In the genomic region with DNA sequence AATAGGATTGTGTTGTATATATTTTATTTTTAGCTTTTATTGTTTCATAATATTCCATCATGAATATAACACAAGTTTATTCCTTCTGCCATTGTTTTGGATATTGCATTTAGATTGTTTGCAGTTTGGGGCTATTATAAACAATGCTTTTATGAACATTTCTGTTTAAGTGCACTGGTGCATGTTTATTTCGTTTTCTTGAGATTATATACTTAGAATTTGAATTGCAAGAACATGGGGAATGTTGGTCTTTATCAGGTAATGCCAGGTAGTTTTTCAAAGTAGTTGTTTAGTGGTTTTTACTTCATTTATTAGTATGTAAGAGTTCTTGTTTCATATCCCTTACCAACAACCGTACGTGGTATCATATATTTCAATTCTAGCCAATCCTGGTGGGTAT, we compare ENCODE assay signal across 17 cellular contexts. TPM values are rescaled to one million over a fixed set of nuclear protein-coding genes. Genes with fewer than 3 reads are reported as not detected.
DNase-seq lines count a peak whose midpoint lies in the region; ATAC-seq, FAIRE-seq and TF ChIP-seq lines count a peak whose summit lies in the region.
"Had no signal": no experiment of that assay in that cellular context is flagged by ENCODE, and none has a peak within 500 bp of the region (broad histone marks: within the 10 kb centered on the region; RNA-seq: fewer than 3 reads in every experiment).

No MANE protein-coding gene starts in this region.

- peak overlapping the region; percentile 59 for H3K27ac Mint-ChIP-seq in CD4-positive, alpha-beta T cell
- H3K27ac Mint-ChIP-seq in HFFc6: peak overlapping the region; percentile 24; the same call in 1 of the 2 replicates
- peak overlapping the region; percentile 60 to 66 (median 60) for H3K27ac Mint-ChIP-seq in nephron
- H3K27ac Mint-ChIP-seq in Caco-2 (ENCODE audit: unreplicated experiment): no peak overlapping the region

- 54% methylated on average over 3 of the region's 3 CpGs for WGBS in K562 (ENCODE audit: insufficient coverage, low coverage, missing lambda C conversion rate)
- WGBS in tibial nerve, 2 donors: 33 to 40% methylated on average over 3 of the region's 3 CpGs

- H3K9ac ChIP-seq in K562 (ENCODE audit: insufficient read depth in 1 of 2, low read depth in 2 of 2, low read length in 2 of 2): no peak overlapping the region

- ATAC-seq in CD4-positive, alpha-beta T cell (ENCODE audit: poor library complexity): no peak
- ATAC-seq in K562 (no peak), GM21723 (IDR thresholded peaks at IDR 0.05; ENCODE audit: unreplicated experiment) (no peak)
- ATAC-seq: left lobe of liver had no signal

- no peak for FAIRE-seq in K562 (lab: Jason Lieb, UNC)
- FAIRE-seq: GM18507 had no signal

- H3K4me3 ChIP-seq in K562 (no peak overlapping the region), Caco-2 (ENCODE audit: low read depth, low read length) (no peak overlapping the region), tibial nerve (no peak overlapping the region)
- H3K4me3 ChIP-seq: testis had no signal

- H4K20me1 ChIP-seq in K562 (replicated peaks; ENCODE audit: control insufficient read depth, insufficient read depth, low read length): peaks cover 39% of the 10 kb centered on the region

- no peaks in the 10 kb centered on the region for H3K27me3 Mint-ChIP-seq in CD4-positive, alpha-beta T cell
- no peaks in the 10 kb centered on the region for H3K27me3 Mint-ChIP-seq in HFFc6 (ENCODE audit: insufficient read depth)
- no peaks in the 10 kb centered on the region for H3K27me3 Mint-ChIP-seq in nephron (ENCODE audit: low read depth)
- no peaks in the 10 kb centered on the region for H3K27me3 Mint-ChIP-seq in Caco-2 (ENCODE audit: insufficient read depth, unreplicated experiment)

- BruUV-seq in K562 (replicated peaks; lab: Mats Ljungman, UMichigan): no TSS peak
- BruUV-seq in Caco-2 (replicated peaks; lab: Mats Ljungman, UMichigan): no TSS peak

- TF ChIP-seq EP300 in K562 (IDR thresholded peaks at IDR 0.05; ENCODE audit: low read length) (no peak), tibial nerve (IDR thresholded peaks at IDR 0.05) (no peak)

- no peaks in the 10 kb centered on the region for H3K9me3 ChIP-seq in CD4-positive, alpha-beta T cell (ENCODE audit: control insufficient read depth, low read length)
- no peaks in the 10 kb centered on the region for H3K9me3 ChIP-seq in K562 (replicated peaks; ENCODE audit: control insufficient read depth, insufficient read depth, low read depth, low read length)
- H3K9me3 ChIP-seq in Caco-2: no peaks in the 10 kb centered on the region
- H3K9me3 ChIP-seq in tibial nerve: no peaks in the 10 kb centered on the region
- H3K9me3 ChIP-seq: testis had no signal

- no peaks in the 10 kb centered on the region for H3K27me3 ChIP-seq in CD4-positive, alpha-beta T cell (ENCODE audit: control insufficient read depth, insufficient read depth, low read length)
- H3K27me3 ChIP-seq in K562 (ENCODE audit: control insufficient read depth in 2 of 2, insufficient read depth in 2 of 2, low read length in 2 of 2) (no peaks in the 10 kb centered on the region), Caco-2 (replicated peaks; ENCODE audit: control insufficient read depth, insufficient read depth, low read length) (no peaks in the 10 kb centered on the region), tibial nerve (no peaks in the 10 kb centered on the region)
- H3K27me3 ChIP-seq: testis had no signal

- peaks cover 84% of the 10 kb centered on the region for H3K4me1 Mint-ChIP-seq in CD4-positive, alpha-beta T cell (ENCODE audit: low read depth)
- peaks cover 70% of the 10 kb centered on the region for H3K4me1 Mint-ChIP-seq in HFFc6 (ENCODE audit: low read depth)
- peaks cover 58% of the 10 kb centered on the region for H3K4me1 Mint-ChIP-seq in nephron
- peaks cover 47% of the 10 kb centered on the region for H3K4me1 Mint-ChIP-seq in Caco-2 (ENCODE audit: low read depth, unreplicated experiment)

- peaks cover 21 to 31% of the 10 kb centered on the region in 2 experiments for H3K4me1 ChIP-seq in K562 (replicated peaks in 1 of 2; ENCODE audit: control insufficient read depth in 2 of 2, insufficient read depth in 2 of 2, low read length in 2 of 2)
- H3K4me1 ChIP-seq in Caco-2: peaks cover 28% of the 10 kb centered on the region
- peaks cover 9 to 83% (median 66%) of the 10 kb centered on the region in 4 donors for H3K4me1 ChIP-seq in tibial nerve

- TF ChIP-seq POLR2A in K562 (conservative IDR thresholded peaks at IDR 0.05) (no peak), tibial nerve (IDR thresholded peaks at IDR 0.05) (no peak)

- TF ChIP-seq RAD21 in K562 (CRISPR knock-in tag; conservative IDR thresholded peaks at IDR 0.05 in 1 of 2, IDR thresholded peaks at IDR 0.05 in 1 of 2): no peak

- TF ChIP-seq CTCF in CD4-positive, alpha-beta T cell (IDR thresholded peaks at IDR 0.05): no peak
- TF ChIP-seq CTCF in HFFc6 (IDR thresholded peaks at IDR 0.05) (no peak), K562 (IDR thresholded peaks at IDR 0.05 in 2 of 3, conservative IDR thresholded peaks at IDR 0.05 in 1 of 3; ENCODE audit: insufficient read depth in 2 of 3, low read depth in 1 of 3, low read length in 3 of 3) (no peak), nephron (IDR thresholded peaks at IDR 0.05; ENCODE audit: unreplicated experiment in 3 of 3) (no peak), Caco-2 (IDR thresholded peaks at IDR 0.05; ENCODE audit: insufficient read depth in 1 of 2, low read depth in 1 of 2, low read length in 1 of 2, severe bottlenecking in 1 of 2, unreplicated experiment in 1 of 2) (no peak), tibial nerve (IDR thresholded peaks at IDR 0.05) (no peak)

- no peak overlapping the region for H3K27ac ChIP-seq in CD4-positive, alpha-beta T cell (ENCODE audit: low read depth, low read length)
- no peak overlapping the region for H3K27ac ChIP-seq in K562 (ENCODE audit: extremely low read depth, low read depth, low read length)
- peak overlapping the region in 1 of 4 donors; percentile 45 for H3K27ac ChIP-seq in tibial nerve
- H3K27ac ChIP-seq: testis had no signal

- peaks cover 99% of the 10 kb centered on the region for H3K79me2 ChIP-seq in K562 (ENCODE audit: control insufficient read depth, insufficient read depth, low read length)

- DNase-seq in CD4-positive, alpha-beta T cell: no peak
- DNase-seq in HFFc6 (no peak), K562 (ENCODE audit: extremely low read depth in 1 of 4, low spot score in 3 of 4) (no peak), Caco-2 (no peak), tibial nerve (ENCODE audit: low spot score in 2 of 2) (no peak), NCI-H82 treated with DMSO at 0.1 percent for 48 hours (lab: John Stamatoyannopoulos, UW; ENCODE audit: unreplicated experiment) (no peak)
- DNase-seq: cerebellar nuclear complex; foreskin melanocyte; NCI-H1417; posterior cingulate gyrus; stimulated activated CD4-positive, alpha-beta T cell treated with anti-CD3 and anti-CD28 coated beads, Interleukin-4, amount 100 ng/mL, for 24 hours; T1000; testis had no signal

- H3K4me3 Mint-ChIP-seq in CD4-positive, alpha-beta T cell: peak overlapping the region; percentile 74
- H3K4me3 Mint-ChIP-seq in HFFc6: peak overlapping the region; percentile 95
- H3K4me3 Mint-ChIP-seq in nephron: peak overlapping the region; percentile 62 to 81 (median 70)
- H3K4me3 Mint-ChIP-seq in Caco-2 (ENCODE audit: unreplicated experiment): no peak overlapping the region

- in situ Hi-C loops in K562 (cut with MboI): no loop called here

- CTCF ChIA-PET in CD4-positive, alpha-beta T cell (lab: Charles Lee): no interaction called here
- CTCF ChIA-PET in K562 (lab: Yijun Ruan, JAX; ENCODE audit: low intra/inter-chr PET ratio) (no interaction called here), Caco-2 (lab: Charles Lee) (no interaction called here)

- H3K36me3 Mint-ChIP-seq in CD4-positive, alpha-beta T cell (ENCODE audit: low read depth): peaks cover 62% of the 10 kb centered on the region
- peaks cover 46% of the 10 kb centered on the region for H3K36me3 Mint-ChIP-seq in HFFc6 (ENCODE audit: low read depth)
- H3K36me3 Mint-ChIP-seq in nephron (ENCODE audit: low read depth): peaks cover 32% of the 10 kb centered on the region
- H3K36me3 Mint-ChIP-seq in Caco-2 (ENCODE audit: insufficient read depth, unreplicated experiment): peaks cover 80% of the 10 kb centered on the region

- H3K36me3 ChIP-seq in K562 (ENCODE audit: control insufficient read depth, insufficient read depth, low read length): peaks cover 34% of the 10 kb centered on the region
- H3K36me3 ChIP-seq in Caco-2 (ENCODE audit: control insufficient read depth, insufficient read depth, low read length): no peaks in the 10 kb centered on the region
- peaks cover 0 to 8% (median 0%) of the 10 kb centered on the region in 3 donors for H3K36me3 ChIP-seq in tibial nerve

- POLR2A ChIA-PET in CD4-positive, alpha-beta T cell (lab: Charles Lee): interaction anchor here (0.7 to 0.9 kb wide), 2 partner anchors 10 to 188 kb away, joined by 3 read pairs; a partner anchor contains a TSS
- POLR2A ChIA-PET in K562 (lab: Yijun Ruan, JAX): no interaction called here
- POLR2A ChIA-PET in Caco-2 (lab: Charles Lee): no interaction called here

- H2AFZ ChIP-seq in K562 (ENCODE audit: low read depth, low read length): no peak overlapping the region

- no peak overlapping the region for H3K4me2 ChIP-seq in K562 (ENCODE audit: insufficient read depth, low read length)

- intact Hi-C loops in CD4-positive, alpha-beta T cell (cut with DNase I, micrococcal nuclease): loop anchor here (2.0 to 5.0 kb wide), 2 partner anchors 14 to 161 kb away; no protein-coding TSS in a partner anchor
- intact Hi-C loops in K562 (cut with micrococcal nuclease) (no loop called here), Caco-2 (cut with micrococcal nuclease; ENCODE audit: unreplicated experiment) (no loop called here)

- peaks cover 1% of the 10 kb centered on the region for H3K9me1 ChIP-seq in K562 (ENCODE audit: control insufficient read depth, insufficient read depth, low read length)

- no peaks in the 10 kb centered on the region for H3K9me3 Mint-ChIP-seq in CD4-positive, alpha-beta T cell
- H3K9me3 Mint-ChIP-seq in HFFc6 (no peaks in the 10 kb centered on the region), nephron (no peaks in the 10 kb centered on the region), Caco-2 (ENCODE audit: unreplicated experiment) (no peaks in the 10 kb centered on the region)

RNA-seq across cellular contexts. Expression of a gene that starts 4.3 kb away (rescaled TPM):
- 100 to 1,000 TPM; 210 to 217 TPM for total RNA-seq in CD4-positive, alpha-beta T cell
- total RNA-seq in HFFc6 (2021; fragmentation: NEBNext Ultra II Directional; extraction: Animal tissue kit (Norgen Biotek cat#: 25700)): 10 to 100 TPM; 66.5 to 92.9 (median 87.0) TPM
- total RNA-seq in K562 (2011; cell fraction: chromatin; rRNA removed; ENCODE audit: low replicate concordance): 64.2 and 98.3 TPM in 2 replicates
- total RNA-seq in K562 (2011; cell fraction: nucleolus; rRNA removed): 52.0 and 54.5 TPM in 2 replicates
- 63.2 and 73.9 TPM in 2 replicates for total RNA-seq in K562 (2011; cell fraction: nucleoplasm; rRNA removed)
- 95.1 and 111 TPM in 2 replicates for total RNA-seq in K562 (2014; rRNA removed)
- total RNA-seq in K562 (2014; rRNA removed; fragmentation: Illumina TruSeq; extraction: Trizol): 86.6 and 88.2 TPM in 2 replicates
- total RNA-seq in K562 (2015; rRNA removed; fragmentation: Illumina TruSeq; extraction: Trizol): 90.7 and 93.9 TPM in 2 replicates
- total RNA-seq in K562 (2021): 78.5 and 95.2 TPM in 2 replicates
- 118 and 129 TPM in 2 replicates for polyA plus RNA-seq in K562 (2011; rRNA removed)
- polyA plus RNA-seq in K562 (2011; cell fraction: cytosol; rRNA removed): 116 and 133 TPM in 2 replicates
- 41.7 and 49.3 TPM in 2 replicates for polyA plus RNA-seq in K562 (2011; cell fraction: nucleus; rRNA removed)
- 90.9 and 131 TPM in 2 replicates for polyA plus RNA-seq in K562 (2012)
- 95.7 and 105 TPM in 2 replicates for polyA plus RNA-seq in K562 (2014; fragmentation: Illumina TruSeq; extraction: Trizol)
- 10 to 100 TPM; 19.5 to 25.7 TPM for polyA plus RNA-seq in K562 (2014; fragmentation: Nextera tagmentation; extraction: Ambion mirVana)
- polyA plus RNA-seq in K562 (2014; rRNA removed): 150 and 179 TPM in 2 replicates
- 160 and 181 TPM in 2 replicates for polyA minus RNA-seq in K562 (2011; rRNA and poly(A)+ RNA removed)
- 57.2 and 71.0 TPM in 2 replicates for polyA minus RNA-seq in K562 (2011; cell fraction: cytosol; rRNA and poly(A)+ RNA removed)
- 53.3 and 75.0 TPM in 2 replicates for polyA minus RNA-seq in K562 (2011; cell fraction: nucleus; rRNA and poly(A)+ RNA removed)
- total RNA-seq in Caco-2 (2022): 228 and 233 TPM in 2 replicates
- total RNA-seq in tibial nerve: 100 to 1,000 TPM in 1 of 4 donors, 10 to 100 TPM in 3; 68.4 to 117 (median 98.1) TPM

Comparison
In these comparisons a context has a peak if more than half of its experiments do, and no peak if none do; other contexts are left out.
1. intact Hi-C loops: an anchor here in CD4-positive, alpha-beta T cell (2.0 to 5.0 kb wide); none called in K562 and Caco-2.